Comparison of ENCODE assay signal across 17 cellular contexts in genomic region chr11:22681281-22681812, GRCh38. TPM values are rescaled to one million over a fixed set of nuclear protein-coding genes. Genes with fewer than 3 reads are reported as not detected.
DNase-seq lines count a peak whose midpoint lies in the region; ATAC-seq and TF ChIP-seq lines count a peak whose summit lies in the region.
"Had no signal": no experiment of that assay in that cellular context is flagged by ENCODE, and none has a peak within 500 bp of the region (broad histone marks: within the 10 kb centered on the region; RNA-seq: fewer than 3 reads in every experiment).

No MANE protein-coding gene starts in this region.

- H3K27me3 ChIP-seq in ascending aorta = no peaks in the 10 kb centered on the region
- H3K27me3 ChIP-seq: pancreas, thyroid gland had no signal

- no peaks in the 10 kb centered on the region for H3K4me1 ChIP-seq in ascending aorta
- H3K4me1 ChIP-seq: thyroid gland had no signal

- ATAC-seq in GM19372 (IDR thresholded peaks at IDR 0.05; ENCODE audit: low read depth, unreplicated experiment) (peak; percentile 64), HG02759 (IDR thresholded peaks at IDR 0.05; ENCODE audit: unreplicated experiment) (peak; percentile 61), HG03521 (IDR thresholded peaks at IDR 0.05; ENCODE audit: unreplicated experiment) (peak; percentile 43), HG03039 (IDR thresholded peaks at IDR 0.05; ENCODE audit: unreplicated experiment) (no peak), HG03439 (IDR thresholded peaks at IDR 0.05; ENCODE audit: unreplicated experiment) (no peak)
- no peak for ATAC-seq in activated naive CD4-positive, alpha-beta T cell treated with anti-CD3 and anti-CD28 coated beads, Interleukin-2, amount 50 U/mL, for 72 hours
- ATAC-seq: effector memory CD8-positive, alpha-beta T cell had no signal

- no peaks in the 10 kb centered on the region for H3K9me3 ChIP-seq in ascending aorta
- H3K9me3 ChIP-seq: pancreas, thyroid gland had no signal

- H3K27ac ChIP-seq in ascending aorta = no peak overlapping the region
- H3K27ac ChIP-seq: C4-2B, thyroid gland had no signal

- TF ChIP-seq CTCF in ascending aorta (IDR thresholded peaks at IDR 0.05) = no peak

- no peak overlapping the region for H3K4me3 ChIP-seq in ascending aorta
- H3K4me3 ChIP-seq: pancreas, thyroid gland had no signal

- H3K36me3 Mint-ChIP-seq in activated naive CD4-positive, alpha-beta T cell treated with anti-CD3 and anti-CD28 coated beads, Interleukin-2, amount 50 U/mL, for 72 hours = no peaks in the 10 kb centered on the region

- DNase-seq in ascending aorta (ENCODE audit: low spot score in 2 of 2) = no peak
- no peak for DNase-seq in activated naive CD4-positive, alpha-beta T cell treated with anti-CD3 and anti-CD28 coated beads, Interleukin-2, amount 50 U/mL, for 72 hours (ENCODE audit: low spot score in 2 of 2)
- DNase-seq: activated CD4-positive, alpha-beta T cell treated with anti-CD3 and anti-CD28 coated beads, Interleukin-2, amount 50 U/mL, for 48 hours; caudate nucleus; effector memory CD8-positive, alpha-beta T cell; GOT3; hippocampal formation; NCI-H2029; NCI-H524 treated with DMSO at 0.1 percent for 48 hours; thyroid gland had no signal

- H3K27ac Mint-ChIP-seq in activated naive CD4-positive, alpha-beta T cell treated with anti-CD3 and anti-CD28 coated beads, Interleukin-2, amount 50 U/mL, for 72 hours = no peak overlapping the region
- H3K27ac Mint-ChIP-seq: effector memory CD8-positive, alpha-beta T cell had no signal

- no peaks in the 10 kb centered on the region for H3K9me3 Mint-ChIP-seq in activated naive CD4-positive, alpha-beta T cell treated with anti-CD3 and anti-CD28 coated beads, Interleukin-2, amount 50 U/mL, for 72 hours
- H3K9me3 Mint-ChIP-seq: effector memory CD8-positive, alpha-beta T cell had no signal

- intact Hi-C loops in ascending aorta (cut with DNase I) = no loop called here

- no peaks in the 10 kb centered on the region for H3K36me3 ChIP-seq in ascending aorta
- H3K36me3 ChIP-seq: pancreas, thyroid gland had no signal

RNA-seq across cellular contexts. Expression of gene GAS2, which starts 14.9 kb away (rescaled TPM):
- 27.0 TPM for total RNA-seq in ascending aorta
- 1 to 10 TPM; 2.0 to 3.2 TPM for total RNA-seq in activated naive CD4-positive, alpha-beta T cell treated with anti-CD3 and anti-CD28 coated beads, Interleukin-2, amount 50 U/mL, for 72 hours

RNA-seq across cellular contexts. Expression of gene FANCF, which starts 55.7 kb away (rescaled TPM):
- total RNA-seq in ascending aorta = 0.32 TPM
- total RNA-seq in activated naive CD4-positive, alpha-beta T cell treated with anti-CD3 and anti-CD28 coated beads, Interleukin-2, amount 50 U/mL, for 72 hours = 10 to 100 TPM in 1 of 2 donors, 1 to 10 TPM in 1; 5.1 to 13.8 TPM

Comparison
In these comparisons a context has a peak if more than half of its experiments do, and no peak if none do; other contexts are left out.
1. ATAC-seq: peak in GM19372 (single experiment), HG02759 (single experiment) and HG03521 (single experiment); none in activated naive CD4-positive, alpha-beta T cell treated with anti-CD3 and anti-CD28 coated beads, Interleukin-2, amount 50 U/mL, for 72 hours (0 of 2), HG03039 (single experiment) and HG03439 (single experiment).